22 cellular contexts compared by ENCODE assay signal in the genomic region with DNA sequence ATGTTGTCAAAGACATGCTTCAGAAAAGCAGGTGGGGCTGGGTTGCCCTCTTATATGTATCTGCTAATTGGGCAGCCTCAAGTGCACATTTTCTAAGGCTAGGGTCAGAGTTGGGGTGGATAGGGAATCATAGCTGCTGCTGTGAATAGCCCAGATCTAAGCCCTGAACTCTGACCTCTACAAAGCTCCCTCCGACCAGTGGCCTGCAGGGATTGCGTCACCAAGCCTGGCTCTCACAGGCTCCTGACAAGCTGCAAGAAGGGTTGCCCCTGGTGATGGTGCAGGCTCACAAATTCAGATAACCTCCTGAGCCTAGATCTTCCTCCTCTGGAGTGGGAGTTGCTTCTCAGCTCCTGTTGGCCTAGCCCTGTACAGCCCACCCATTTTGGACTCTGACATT. TPM values are rescaled to one million over a fixed set of nuclear protein-coding genes. Genes with fewer than 3 reads are reported as not detected.
DNase-seq lines count a peak whose midpoint lies in the region; ATAC-seq, FAIRE-seq and TF ChIP-seq lines count a peak whose summit lies in the region.
"Had no signal": no experiment of that assay in that cellular context is flagged by ENCODE, and none has a peak within 500 bp of the region (broad histone marks: within the 10 kb centered on the region; RNA-seq: fewer than 3 reads in every experiment).

No MANE protein-coding gene starts in this region.

- no peak for FAIRE-seq in kidney (lab: Jason Lieb, UNC)
- FAIRE-seq: endometrium, G401.6, H54 had no signal

- no peak overlapping the region for H3K4me2 ChIP-seq in neural progenitor cell

- peak overlapping the region; percentile 72 for H3K27ac Mint-ChIP-seq in neural progenitor cell
- H3K27ac Mint-ChIP-seq: T-helper 1 cell treated with Interleukin-12 subunit alpha and Interleukin-12 subunit beta and Interleukin-4 antibody, amounts not matched to agents 30 μg/mL and 1 μg/mL, for 36 hours had no signal

- no peaks in the 10 kb centered on the region for H3K9me3 Mint-ChIP-seq in neural progenitor cell
- H3K9me3 Mint-ChIP-seq: T-helper 1 cell treated with Interleukin-12 subunit alpha and Interleukin-12 subunit beta and Interleukin-4 antibody, amounts not matched to agents 30 μg/mL and 1 μg/mL, for 36 hours had no signal

- H3K27me3 Mint-ChIP-seq in neural progenitor cell (ENCODE audit: insufficient read depth, low read depth) = peaks cover 4% of the 10 kb centered on the region

- peaks cover 6% of the 10 kb centered on the region for H3K79me2 ChIP-seq in neural progenitor cell (ENCODE audit: low read depth)

- DNase-seq in ELF-1 (ENCODE audit: low read depth, low spot score) = peak; percentile 77
- peak; percentile 32 for DNase-seq in NCI-H69 (lab: John Stamatoyannopoulos, UW)
- peak; percentile 86 for DNase-seq in fibroblast of villous mesenchyme (ENCODE audit: low read depth)
- peak; percentile 71 for DNase-seq in neural progenitor cell (ENCODE audit: low spot score)
- DNase-seq in kidney = no peak
- DNase-seq in SJCRH30 = no peak
- no peak for DNase-seq in retina
- DNase-seq: activated effector memory CD4-positive, alpha-beta T cell treated with Interleukin-2 at 50 U/mL for 16 hours; anterior cingulate cortex; left ventricle myocardium inferior; NCI-H2029; NCI-H446 treated with DMSO at 0.1 percent for 48 hours; SIG-M5; spleen had no signal

- TF ChIP-seq CTCF in fibroblast of villous mesenchyme (IDR thresholded peaks at IDR 0.05; ENCODE audit: insufficient read depth, low read depth, low read length) (no peak), neural progenitor cell (IDR thresholded peaks at IDR 0.05) (no peak), kidney (IDR thresholded peaks at IDR 0.05; ENCODE audit: borderline replicate concordance, extremely low read depth, insufficient read depth) (no peak)

- no peaks in the 10 kb centered on the region for H3K36me3 Mint-ChIP-seq in neural progenitor cell

- ATAC-seq in GM21619 (IDR thresholded peaks at IDR 0.05; ENCODE audit: unreplicated experiment) = no peak

- no peaks in the 10 kb centered on the region for H3K27me3 ChIP-seq in neural progenitor cell
- H3K27me3 ChIP-seq in SJCRH30 = no peaks in the 10 kb centered on the region
- H3K27me3 ChIP-seq: spleen had no signal

- no peak overlapping the region for H3K4me3 Mint-ChIP-seq in neural progenitor cell
- H3K4me3 Mint-ChIP-seq: T-helper 1 cell treated with Interleukin-12 subunit alpha and Interleukin-12 subunit beta and Interleukin-4 antibody, amounts not matched to agents 30 μg/mL and 1 μg/mL, for 36 hours had no signal

- H4K20me1 ChIP-seq in neural progenitor cell (ENCODE audit: low read depth) = no peaks in the 10 kb centered on the region

- no peak overlapping the region for H3K9ac ChIP-seq in neural progenitor cell
- no peak overlapping the region for H3K9ac ChIP-seq in kidney (ENCODE audit: low read length in 2 of 2)

- H3K4me3 ChIP-seq in fibroblast of villous mesenchyme (ENCODE audit: low read depth, low read length) (no peak overlapping the region), neural progenitor cell (no peak overlapping the region), kidney (ENCODE audit: low read length in 2 of 2) (no peak overlapping the region), SJCRH30 (no peak overlapping the region)
- H3K4me3 ChIP-seq: left ventricle myocardium inferior, spleen, thoracic aorta had no signal

- intact Hi-C loops in kidney (cut with DNase I) = no loop called here

- peaks cover 15% of the 10 kb centered on the region for H3F3A ChIP-seq in neural progenitor cell (ENCODE audit: low read depth)

- H3K4me1 Mint-ChIP-seq in neural progenitor cell = peaks cover 46% of the 10 kb centered on the region

- no peaks in the 10 kb centered on the region for H3K9me3 ChIP-seq in neural progenitor cell (ENCODE audit: low read depth)
- no peaks in the 10 kb centered on the region for H3K9me3 ChIP-seq in kidney (ENCODE audit: control insufficient read depth in 1 of 2, low read length in 2 of 2)
- no peaks in the 10 kb centered on the region for H3K9me3 ChIP-seq in SJCRH30 (replicated peaks)
- H3K9me3 ChIP-seq: left ventricle myocardium inferior, spleen, thoracic aorta had no signal

- H3K27ac ChIP-seq in neural progenitor cell (no peak overlapping the region), kidney (ENCODE audit: low read depth in 2 of 2, low read length in 2 of 2) (no peak overlapping the region), SJCRH30 (no peak overlapping the region)
- H3K27ac ChIP-seq: left ventricle myocardium inferior, thoracic aorta had no signal

- H3K36me3 ChIP-seq in neural progenitor cell = no peaks in the 10 kb centered on the region
- H3K36me3 ChIP-seq in kidney (ENCODE audit: control insufficient read depth in 1 of 2, insufficient read depth in 2 of 2, low read length in 2 of 2) = no peaks in the 10 kb centered on the region
- H3K36me3 ChIP-seq in SJCRH30 = no peaks in the 10 kb centered on the region
- H3K36me3 ChIP-seq: left ventricle myocardium inferior, spleen, thoracic aorta had no signal

- H3K4me1 ChIP-seq in neural progenitor cell (peaks cover 29% of the 10 kb centered on the region), kidney (ENCODE audit: control insufficient read depth in 1 of 2, insufficient read depth in 1 of 2, low read depth in 1 of 2, low read length in 2 of 2) (peaks cover 13 to 16% of the 10 kb centered on the region in 2 donors), SJCRH30 (peaks cover 8% of the 10 kb centered on the region; the same call in 1 of the 2 replicates)

- H2AFZ ChIP-seq in neural progenitor cell (replicated peaks) = no peak overlapping the region

RNA-seq across cellular contexts. Expression of gene SUSD6, which starts 5.1 kb away (rescaled TPM):
- total RNA-seq in fibroblast of villous mesenchyme (11.9 and 12.5 TPM in 2 replicates), neural progenitor cell (ENCODE audit: low replicate concordance) (6.3 and 9.2 TPM in 2 replicates), kidney (84.2 TPM)
- 14.3 TPM for polyA plus RNA-seq in kidney (ENCODE audit: insufficient read depth, low read depth, low replicate concordance)
- 5.2 and 5.9 TPM in 2 replicates for total RNA-seq in SJCRH30 (2014; rRNA removed; shearing (Covaris generic))

RNA-seq across cellular contexts. Expression of gene CCDC177, which starts 31.6 kb away (rescaled TPM):
- total RNA-seq in fibroblast of villous mesenchyme = not detected in 2 replicates
- 8.6 and 19.7 TPM in 2 replicates for total RNA-seq in neural progenitor cell (ENCODE audit: low replicate concordance)
- total RNA-seq in kidney = not detected
- polyA plus RNA-seq in kidney (ENCODE audit: insufficient read depth, low read depth, low replicate concordance) = not detected
- 0.06 and 0.25 TPM in 2 replicates for total RNA-seq in SJCRH30 (2014; rRNA removed; shearing (Covaris generic))
- total RNA-seq: left ventricle myocardium inferior, MCF 10A, myocyte, spleen, thoracic aorta had no signal
- polyA plus RNA-seq: spleen had no signal

Comparison
In these comparisons a context has a peak if more than half of its experiments do, and no peak if none do; other contexts are left out.
1. DNase-seq: peak in ELF-1 (single experiment), NCI-H69 (single experiment), fibroblast of villous mesenchyme (single experiment) and neural progenitor cell (single experiment); none in kidney (single experiment), SJCRH30 (0 of 2) and retina (single experiment).